ENCODE assay signal across 19 cellular contexts in genomic region chr19:45217193-45217956, GRCh38. TPM values are rescaled to one million over a fixed set of nuclear protein-coding genes. Genes with fewer than 3 reads are reported as not detected.
DNase-seq lines count a peak whose midpoint lies in the region; ATAC-seq and TF ChIP-seq lines count a peak whose summit lies in the region.
"Had no signal": no experiment of that assay in that cellular context is flagged by ENCODE, and none has a peak within 500 bp of the region (broad histone marks: within the 10 kb centered on the region; RNA-seq: fewer than 3 reads in every experiment).

No MANE protein-coding gene starts in this region.

- H3F3A ChIP-seq in smooth muscle cell (ENCODE audit: low read depth) = no peaks in the 10 kb centered on the region

- no peak overlapping the region for H2AK5ac ChIP-seq in mesenchymal stem cell (ENCODE audit: low read length, severe bottlenecking)

- CTCF ChIA-PET in HEK293T (lab: Yijun Ruan, JAX) = no interaction called here

- H2AFZ ChIP-seq in mesenchymal stem cell (ENCODE audit: low read depth, low read length) = no peak overlapping the region
- H2AFZ ChIP-seq in smooth muscle cell (ENCODE audit: low read depth) = peak overlapping the region; percentile 81

- no peaks in the 10 kb centered on the region for H4K20me1 ChIP-seq in smooth muscle cell (ENCODE audit: low read depth)

- H3K4me2 ChIP-seq in mesenchymal stem cell (ENCODE audit: low read length, poor library complexity, severe bottlenecking) (no peak overlapping the region), smooth muscle cell (peak overlapping the region; percentile 67)
- H3K4me2 ChIP-seq: KMS-11 had no signal

- no peak overlapping the region for H2BK12ac ChIP-seq in mesenchymal stem cell (ENCODE audit: low read length in 2 of 2)

- peak overlapping the region in 1 of 2 experiments; percentile 35 for H3K18ac ChIP-seq in mesenchymal stem cell (ENCODE audit: low read depth in 1 of 2, low read length in 2 of 2)

- H3K4ac ChIP-seq in mesenchymal stem cell (ENCODE audit: low read depth in 1 of 2, low read length in 2 of 2) = no peak overlapping the region

- H3K27ac ChIP-seq in cardiac muscle cell = no peak overlapping the region
- no peak overlapping the region for H3K27ac ChIP-seq in heart right ventricle
- H3K27ac ChIP-seq in coronary artery = no peak overlapping the region
- no peak overlapping the region for H3K27ac ChIP-seq in mesenchymal stem cell (ENCODE audit: low read length, poor library complexity, severe bottlenecking)
- H3K27ac ChIP-seq in smooth muscle cell (ENCODE audit: low read depth) = no peak overlapping the region
- H3K27ac ChIP-seq: HL-60, KMS-11, SJSA1 had no signal

- peak overlapping the region in 1 of 2 experiments; percentile 14 for H3K14ac ChIP-seq in mesenchymal stem cell (ENCODE audit: low read length in 2 of 2)

- H3K4me1 ChIP-seq in cardiac muscle cell (ENCODE audit: low read depth) (no peaks in the 10 kb centered on the region), heart right ventricle (peaks cover 0 to 40% (median 12%) of the 10 kb centered on the region in 9 donors), mesenchymal stem cell (ENCODE audit: control insufficient read depth, insufficient read depth, low read depth, low read length) (peaks cover 14% of the 10 kb centered on the region), smooth muscle cell (ENCODE audit: low read depth) (no peaks in the 10 kb centered on the region)

- no peak overlapping the region for H2BK5ac ChIP-seq in mesenchymal stem cell (ENCODE audit: low read depth, low read length, poor library complexity, severe bottlenecking)

- H3K9me3 ChIP-seq in cardiac muscle cell (ENCODE audit: low read depth) (no peaks in the 10 kb centered on the region), heart right ventricle (no peaks in the 10 kb centered on the region), mesenchymal stem cell (ENCODE audit: control insufficient read depth, low read length) (no peaks in the 10 kb centered on the region), smooth muscle cell (replicated peaks; ENCODE audit: low read depth) (no peaks in the 10 kb centered on the region)
- H3K9me3 ChIP-seq: SJSA1 had no signal

- H3K9ac ChIP-seq in mesenchymal stem cell (ENCODE audit: low read length) (peak overlapping the region; percentile 27), smooth muscle cell (ENCODE audit: low read depth) (no peak overlapping the region)
- H3K9ac ChIP-seq: KMS-11 had no signal

- 40 to 51% methylated on average over 46 of the region's 46 CpGs for WGBS in heart right ventricle, 2 donors
- 46% methylated on average over 46 of the region's 46 CpGs for WGBS in mesenchymal stem cell
- 18% methylated on average over 25 of the region's 46 CpGs for WGBS in smooth muscle cell (ENCODE audit: low lambda C conversion rate)

- H3K4me3 ChIP-seq in cardiac muscle cell (peak overlapping the region; percentile 16), heart right ventricle (no peak overlapping the region), coronary artery (peak overlapping the region; percentile 30), mesenchymal stem cell (ENCODE audit: insufficient read depth in 1 of 2, low read depth in 1 of 2, low read length in 2 of 2) (peak overlapping the region in 1 of 2 experiments; percentile 58), smooth muscle cell (peak overlapping the region; percentile 36)
- H3K4me3 ChIP-seq: SJSA1 had no signal

- ATAC-seq in heart right ventricle = no peak

- no peak overlapping the region for H2BK15ac ChIP-seq in mesenchymal stem cell (ENCODE audit: low read depth, poor library complexity, severe bottlenecking)

- H3K79me1 ChIP-seq in mesenchymal stem cell (replicated peaks; ENCODE audit: low read length, poor library complexity, severe bottlenecking) = no peaks in the 10 kb centered on the region

- H3K23ac ChIP-seq in mesenchymal stem cell (ENCODE audit: low read length in 2 of 2) = no peak overlapping the region

- H3K36me3 ChIP-seq in cardiac muscle cell (no peaks in the 10 kb centered on the region), heart right ventricle (peaks cover 0 to under 1% (median 0%) of the 10 kb centered on the region in 9 donors), mesenchymal stem cell (ENCODE audit: control insufficient read depth in 1 of 2, insufficient read depth in 2 of 2, low read depth in 1 of 2, low read length in 2 of 2) (peaks cover 0 to 4% of the 10 kb centered on the region in 2 experiments), smooth muscle cell (ENCODE audit: low read depth) (no peaks in the 10 kb centered on the region)
- H3K36me3 ChIP-seq: SJSA1 had no signal

- TF ChIP-seq CTCF in cardiac muscle cell (IDR thresholded peaks at IDR 0.05; ENCODE audit: low read depth, low read length) (no peak), heart right ventricle (IDR thresholded peaks at IDR 0.05) (no peak), coronary artery (IDR thresholded peaks at IDR 0.05) (no peak), smooth muscle cell (IDR thresholded peaks at IDR 0.05; ENCODE audit: borderline replicate concordance, insufficient read depth, poor library complexity, severe bottlenecking) (no peak)

- H3K79me2 ChIP-seq in smooth muscle cell (ENCODE audit: low read depth) = no peaks in the 10 kb centered on the region

- DNase-seq in cardiac muscle cell (ENCODE audit: low read depth in 1 of 2, low spot score in 1 of 2) = peak; percentile 12 to 54
- DNase-seq in heart right ventricle = no peak
- no peak for DNase-seq in coronary artery (ENCODE audit: low spot score)
- no peak for DNase-seq in mesenchymal stem cell
- DNase-seq in smooth muscle cell (lab: John Stamatoyannopoulos, UW; ENCODE audit: unreplicated experiment) = no peak
- DNase-seq in HEK293T (ENCODE audit: extremely low spot score) = no peak
- DNase-seq in activated CD4-positive, alpha-beta T cell treated with anti-CD3 and anti-CD28 coated beads for 48 hours = no peak
- no peak for DNase-seq in ecto neural progenitor cell (ENCODE audit: low spot score)
- DNase-seq: ACHN; activated gamma-delta T cell treated with Interleukin-2 at 50 U/mL for 16 hours; CD8-positive, alpha-beta memory T cell; EL; NCI-H1105; NCI-H226; T1000 had no signal

- intact Hi-C loops in heart right ventricle (cut with DNase I) = no loop called here

- H4K8ac ChIP-seq in mesenchymal stem cell (ENCODE audit: low read length) = no peak overlapping the region

- no peak overlapping the region for H2BK120ac ChIP-seq in mesenchymal stem cell (ENCODE audit: low read depth, low read length)

- H3K27me3 ChIP-seq in cardiac muscle cell (peaks cover 72% of the 10 kb centered on the region), heart right ventricle (peaks cover 0 to 46% (median 27%) of the 10 kb centered on the region in 7 donors), mesenchymal stem cell (ENCODE audit: control insufficient read depth in 1 of 2, insufficient read depth in 1 of 2, low read length in 2 of 2) (peaks cover 52 to 79% of the 10 kb centered on the region in 2 experiments), smooth muscle cell (ENCODE audit: low read depth) (peaks cover 28% of the 10 kb centered on the region)

- no peak overlapping the region for H4K91ac ChIP-seq in mesenchymal stem cell (ENCODE audit: low read length)

- POLR2A ChIA-PET in HEK293T (lab: Yijun Ruan, JAX) = no interaction called here

TF ChIP-seq in HEK293T, 16 proteins besides CTCF, POLR2A, EP300 and RAD21 (continues in another document):
- TF ChIP-seq FOXA1 (IDR thresholded peaks at IDR 0.05) (no peak), SP1 (IDR thresholded peaks at IDR 0.05) (no peak), PKNOX1 (IDR thresholded peaks at IDR 0.05) (no peak), SUZ12 (IDR thresholded peaks at IDR 0.05) (no peak)

RNA-seq across cellular contexts. Expression of gene EXOC3L2, which starts 27.8 kb away (rescaled TPM):
- total RNA-seq in cardiac muscle cell (2.0 and 2.2 TPM in 2 replicates), heart right ventricle (1 to 10 TPM in 5 of 10 donors, under 1 TPM in 5; 0.27 to 2.0 (median 1.1) TPM), smooth muscle cell (0.76 and 1.8 TPM in 2 replicates)
- polyA plus RNA-seq in cardiac muscle cell (1.5 and 5.2 TPM in 2 replicates), heart right ventricle (1 to 10 TPM; 1.2 to 1.8 TPM), smooth muscle cell (6.0 and 7.5 TPM in 2 replicates)
- 0.52 TPM for polyA plus RNA-seq in mesenchymal stem cell (2013, experiment 1 of 2)
- 0.47 TPM for polyA plus RNA-seq in mesenchymal stem cell (2013, experiment 2 of 2)
- total RNA-seq: CD8-positive, alpha-beta memory T cell; progenitor cell of endocrine pancreas had no signal
- polyA plus RNA-seq: CD8-positive, alpha-beta memory T cell had no signal

RNA-seq across cellular contexts. Expression of gene MARK4, which starts 33.7 kb away (rescaled TPM):
- total RNA-seq in cardiac muscle cell = 65.3 and 135 TPM in 2 replicates
- 21.0 and 42.0 TPM in 2 replicates for polyA plus RNA-seq in cardiac muscle cell
- total RNA-seq in heart right ventricle = 10 to 100 TPM; 24.8 to 45.3 (median 33.7) TPM
- polyA plus RNA-seq in heart right ventricle = 10 to 100 TPM; 13.8 to 21.4 TPM
- 36.1 TPM for polyA plus RNA-seq in mesenchymal stem cell (2013, experiment 1 of 2)
- polyA plus RNA-seq in mesenchymal stem cell (2013, experiment 2 of 2) = 35.6 TPM
- 20.0 and 23.0 TPM in 2 replicates for total RNA-seq in smooth muscle cell
- polyA plus RNA-seq in smooth muscle cell = 15.6 and 21.9 TPM in 2 replicates

RNA-seq across cellular contexts. Expression of gene BLOC1S3, which starts 38.8 kb away (rescaled TPM):
- total RNA-seq in cardiac muscle cell (4.8 and 6.5 TPM in 2 replicates), heart right ventricle (1 to 10 TPM; 2.8 to 8.6 (median 4.8) TPM), smooth muscle cell (3.5 and 5.5 TPM in 2 replicates)
- polyA plus RNA-seq in cardiac muscle cell (8.2 and 9.6 TPM in 2 replicates), heart right ventricle (1 to 10 TPM; 2.2 to 6.1 TPM), smooth muscle cell (7.7 and 14.5 TPM in 2 replicates)
- 12.5 TPM for polyA plus RNA-seq in mesenchymal stem cell (2013, experiment 1 of 2)
- 12.4 TPM for polyA plus RNA-seq in mesenchymal stem cell (2013, experiment 2 of 2)

RNA-seq across cellular contexts. Expression of gene TRAPPC6A, which starts 39.3 kb away (rescaled TPM):
- 67.4 and 123 TPM in 2 replicates for total RNA-seq in cardiac muscle cell
- polyA plus RNA-seq in cardiac muscle cell = 155 and 227 TPM in 2 replicates
- 10 to 100 TPM; 14.3 to 24.9 (median 16.8) TPM for total RNA-seq in heart right ventricle
- polyA plus RNA-seq in heart right ventricle = 10 to 100 TPM; 15.9 to 18.9 TPM
- polyA plus RNA-seq in mesenchymal stem cell (2013, experiment 1 of 2) = 10.9 TPM
- polyA plus RNA-seq in mesenchymal stem cell (2013, experiment 2 of 2) = 10.7 TPM
- 6.0 and 10.2 TPM in 2 replicates for total RNA-seq in smooth muscle cell
- polyA plus RNA-seq in smooth muscle cell = 31.0 and 32.2 TPM in 2 replicates

RNA-seq across cellular contexts. Expression of gene NKPD1, which starts 56.6 kb away (rescaled TPM):
- 1.1 and 3.3 TPM in 2 replicates for total RNA-seq in cardiac muscle cell
- 1.0 and 2.9 TPM in 2 replicates for polyA plus RNA-seq in cardiac muscle cell
- total RNA-seq in heart right ventricle = under 1 TPM in 3 of 10 donors, not detected in 7; 0.06 to 0.09 (median 0.07) TPM
- polyA plus RNA-seq in heart right ventricle = under 1 TPM; 0.06 to 0.07 TPM
- polyA plus RNA-seq in mesenchymal stem cell (2013, experiment 1 of 2) = 0.01 TPM
- polyA plus RNA-seq in mesenchymal stem cell (2013, experiment 2 of 2) = 0.01 TPM
- 1.1 and 1.6 TPM in 2 replicates for total RNA-seq in smooth muscle cell
- 0.13 and 1.1 TPM in 2 replicates for polyA plus RNA-seq in smooth muscle cell
- total RNA-seq: SJSA1 had no signal

Comparison
In these comparisons a context has a peak if more than half of its experiments do, and no peak if none do; other contexts are left out.
1. DNase-seq: peak in cardiac muscle cell (2 of 2); none in heart right ventricle (0 of 2), coronary artery (single experiment), mesenchymal stem cell (single experiment), smooth muscle cell (single experiment), HEK293T (single experiment), activated CD4-positive, alpha-beta T cell treated with anti-CD3 and anti-CD28 coated beads for 48 hours (single experiment) and ecto neural progenitor cell (single experiment).
2. H3K4me3 ChIP-seq: peak in cardiac muscle cell (single experiment), coronary artery (single experiment) and smooth muscle cell (single experiment); none in heart right ventricle (0 of 10).